ENCODE assay signal across 16 cellular contexts in genomic region chr10:80511984-80512634, GRCh38. TPM values are rescaled to one million over a fixed set of nuclear protein-coding genes. Genes with fewer than 3 reads are reported as not detected.
DNase-seq lines count a peak whose midpoint lies in the region; ATAC-seq and TF ChIP-seq lines count a peak whose summit lies in the region.
"Had no signal": no experiment of that assay in that cellular context is flagged by ENCODE, and none has a peak within 500 bp of the region (broad histone marks: within the 10 kb centered on the region; RNA-seq: fewer than 3 reads in every experiment).

No MANE protein-coding gene starts in this region.

- ATAC-seq in Right ventricle myocardium inferior = no peak
- ATAC-seq in HG03571 (IDR thresholded peaks at IDR 0.05; ENCODE audit: unreplicated experiment) = no peak
- no peak for ATAC-seq in HG02610 (IDR thresholded peaks at IDR 0.05; ENCODE audit: unreplicated experiment)

- peaks cover 0 to 32% of the 10 kb centered on the region in 2 donors for H3K4me1 ChIP-seq in right atrium auricular region
- no peaks in the 10 kb centered on the region for H3K4me1 ChIP-seq in thymus (ENCODE audit: control insufficient read depth, insufficient read depth, low read length)
- H3K4me1 ChIP-seq: prostate gland had no signal

- H3K9me3 ChIP-seq in right atrium auricular region (no peaks in the 10 kb centered on the region), thymus (ENCODE audit: control insufficient read depth) (no peaks in the 10 kb centered on the region)
- H3K9me3 ChIP-seq: prostate gland, thoracic aorta had no signal

- TF ChIP-seq CTCF in right atrium auricular region (IDR thresholded peaks at IDR 0.05) (no peak), osteocyte (IDR thresholded peaks at IDR 0.05) (no peak)

- H3K27me3 ChIP-seq in right atrium auricular region = no peaks in the 10 kb centered on the region
- no peaks in the 10 kb centered on the region for H3K27me3 ChIP-seq in thymus (ENCODE audit: control insufficient read depth, insufficient read depth)

- POLR2A ChIA-PET in activated CD4-positive, alpha-beta memory T cell treated with anti-CD3 and anti-CD28 coated beads for 36 hours (lab: Charles Lee) = no interaction called here

- H3K4me1 Mint-ChIP-seq in activated CD4-positive, alpha-beta memory T cell treated with anti-CD3 and anti-CD28 coated beads for 36 hours (ENCODE audit: low read depth) = peaks cover 29% of the 10 kb centered on the region
- peaks cover 24% of the 10 kb centered on the region for H3K4me1 Mint-ChIP-seq in osteocyte (ENCODE audit: unreplicated experiment)

- DNase-seq in Right ventricle myocardium inferior (ENCODE audit: missing footprints) = peak; percentile 53
- DNase-seq in right atrium auricular region (ENCODE audit: low spot score) = no peak
- no peak for DNase-seq in activated CD4-positive, alpha-beta memory T cell treated with anti-CD3 and anti-CD28 coated beads for 36 hours
- peak; percentile 83 for DNase-seq in left kidney (ENCODE audit: low read depth, low spot score)
- DNase-seq in osteocyte (ENCODE audit: extremely low spot score, unreplicated experiment) = no peak
- DNase-seq: activated B cell treated with CpG ODN at 0.5 μM for 24 hours, caudate nucleus, midbrain, NCI-H1436 treated with DMSO at 0.1 percent for 48 hours, NCI-H524 treated with DMSO at 0.1 percent for 48 hours had no signal

- H3K4me3 Mint-ChIP-seq in activated CD4-positive, alpha-beta memory T cell treated with anti-CD3 and anti-CD28 coated beads for 36 hours = no peak overlapping the region
- H3K4me3 Mint-ChIP-seq in osteocyte (ENCODE audit: unreplicated experiment) = no peak overlapping the region
- H3K4me3 Mint-ChIP-seq: activated B cell treated with CpG ODN at 0.5 μM for 24 hours had no signal

- intact Hi-C loops in Right ventricle myocardium inferior (cut with DNase I) = no loop called here
- intact Hi-C loops in activated CD4-positive, alpha-beta memory T cell treated with anti-CD3 and anti-CD28 coated beads for 36 hours (cut with micrococcal nuclease) = loop anchor here (1.0 kb wide), 1 partner anchor 18 kb away; no protein-coding TSS in a partner anchor

- no peaks in the 10 kb centered on the region for H3K9me3 Mint-ChIP-seq in activated CD4-positive, alpha-beta memory T cell treated with anti-CD3 and anti-CD28 coated beads for 36 hours
- H3K9me3 Mint-ChIP-seq in osteocyte (ENCODE audit: unreplicated experiment) = no peaks in the 10 kb centered on the region
- H3K9me3 Mint-ChIP-seq: activated B cell treated with CpG ODN at 0.5 μM for 24 hours had no signal

- H3K27me3 Mint-ChIP-seq in activated CD4-positive, alpha-beta memory T cell treated with anti-CD3 and anti-CD28 coated beads for 36 hours = no peaks in the 10 kb centered on the region
- H3K27me3 Mint-ChIP-seq in osteocyte (ENCODE audit: unreplicated experiment) = no peaks in the 10 kb centered on the region
- H3K27me3 Mint-ChIP-seq: activated B cell treated with CpG ODN at 0.5 μM for 24 hours had no signal

- H3K4me3 ChIP-seq in right atrium auricular region (no peak overlapping the region), thymus (ENCODE audit: low read length) (no peak overlapping the region)
- H3K4me3 ChIP-seq: PC-9, prostate gland, thoracic aorta had no signal

- peak overlapping the region; percentile 81 for H3K27ac Mint-ChIP-seq in activated CD4-positive, alpha-beta memory T cell treated with anti-CD3 and anti-CD28 coated beads for 36 hours
- no peak overlapping the region for H3K27ac Mint-ChIP-seq in osteocyte (ENCODE audit: unreplicated experiment)
- H3K27ac Mint-ChIP-seq: activated B cell treated with CpG ODN at 0.5 μM for 24 hours had no signal

- H3K27ac ChIP-seq in right atrium auricular region (no peak overlapping the region), thymus (ENCODE audit: low read depth) (peak overlapping the region; percentile 2)
- H3K27ac ChIP-seq: prostate gland, thoracic aorta had no signal

- CTCF ChIA-PET in activated CD4-positive, alpha-beta memory T cell treated with anti-CD3 and anti-CD28 coated beads for 36 hours (lab: Charles Lee) = interaction anchor here (1.0 to 21.6 kb wide), 7 partner anchors 9 to 151 kb away, joined by 3 to 1168 read pairs (median 5); partner anchors contain the start of gene TSPAN14

- H3K36me3 Mint-ChIP-seq in activated CD4-positive, alpha-beta memory T cell treated with anti-CD3 and anti-CD28 coated beads for 36 hours = peaks cover 55% of the 10 kb centered on the region
- peaks cover 30% of the 10 kb centered on the region for H3K36me3 Mint-ChIP-seq in osteocyte (ENCODE audit: unreplicated experiment)

- WGBS in thymus = 97% methylated on average over 13 of the region's 13 CpGs

- H3K36me3 ChIP-seq in right atrium auricular region (peaks cover 62% of the 10 kb centered on the region), thymus (ENCODE audit: control insufficient read depth, insufficient read depth) (peaks cover 66% of the 10 kb centered on the region)

RNA-seq across cellular contexts. Expression of gene SH2D4B, which starts 25.6 kb away (rescaled TPM):
- total RNA-seq in Right ventricle myocardium inferior = not detected
- total RNA-seq in right atrium auricular region = under 1 TPM in 1 of 2 donors, not detected in 1; 0.12 TPM
- under 1 TPM in 1 of 2 experiments, not detected in 1; 0.12 TPM for total RNA-seq in activated CD4-positive, alpha-beta memory T cell treated with anti-CD3 and anti-CD28 coated beads for 36 hours
- polyA plus RNA-seq in thymus = 0.18 TPM
- total RNA-seq in osteocyte = not detected in 2 replicates
- total RNA-seq: activated B cell treated with CpG ODN at 0.5 μM for 24 hours had no signal

RNA-seq across cellular contexts. Expression of gene TSPAN14, which starts 58.0 kb away (rescaled TPM):
- total RNA-seq in Right ventricle myocardium inferior = 38.7 TPM
- 10 to 100 TPM; 24.2 to 34.7 TPM for total RNA-seq in right atrium auricular region
- 10 to 100 TPM; 48.9 to 51.8 TPM for total RNA-seq in activated CD4-positive, alpha-beta memory T cell treated with anti-CD3 and anti-CD28 coated beads for 36 hours
- polyA plus RNA-seq in thymus = 60.0 TPM
- 50.7 and 51.4 TPM in 2 replicates for total RNA-seq in osteocyte

Comparison
In these comparisons a context has a peak if more than half of its experiments do, and no peak if none do; other contexts are left out.
1. DNase-seq: peak in Right ventricle myocardium inferior (single experiment) and left kidney (single experiment); none in right atrium auricular region (single experiment), activated CD4-positive, alpha-beta memory T cell treated with anti-CD3 and anti-CD28 coated beads for 36 hours (single experiment) and osteocyte (single experiment).